Comparison of ENCODE assay signal across 13 cellular contexts in the genomic region with DNA sequence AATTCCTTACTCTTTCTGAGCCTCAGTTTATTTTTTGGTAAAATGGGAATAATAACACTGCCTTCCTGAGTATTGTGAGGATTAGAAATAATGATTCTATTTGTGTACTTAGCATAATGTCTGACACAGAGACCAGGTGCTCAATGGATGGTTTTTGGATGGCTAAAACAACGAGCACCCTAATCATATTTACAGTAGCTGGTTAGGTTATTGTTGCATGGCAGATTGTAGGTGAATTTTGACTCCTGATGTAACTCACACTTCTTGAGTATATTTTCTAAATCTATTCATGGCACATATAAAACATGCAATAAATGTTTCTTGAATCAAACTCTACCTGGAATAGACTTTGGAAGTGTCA. TPM values are rescaled to one million over a fixed set of nuclear protein-coding genes. Genes with fewer than 3 reads are reported as not detected.
A peak's percentile ranks its signal among the peaks of the same experiment; 100 is the strongest.
DNase-seq lines count a peak whose midpoint lies in the region; ATAC-seq, FAIRE-seq and TF ChIP-seq lines count a peak whose summit lies in the region.
"Had no signal": no experiment of that assay in that cellular context is flagged by ENCODE, and none has a peak within 500 bp of the region (broad histone marks: within the 10 kb centered on the region; RNA-seq: fewer than 3 reads in every experiment).

No MANE protein-coding gene starts in this region.

- H3K27ac ChIP-seq in GM12878 (ENCODE audit: control insufficient read depth, insufficient read depth) (peak overlapping the region; percentile 73), Peyer's patch (no peak overlapping the region), hepatocyte (no peak overlapping the region)

- RAD21 ChIA-PET in GM12878 (lab: Charles Lee; ENCODE audit: unreplicated experiment): interaction anchor here (2.8 to 12.4 kb wide), 3 partner anchors 11 to 85 kb away, joined by 11 to 393 read pairs (median 189); partner anchors contain the start of gene DUSP10

- ATAC-seq in activated CD4-positive, CD25-positive, alpha-beta regulatory T cell treated with anti-CD3 and anti-CD28 coated beads, Interleukin-2, amount 50 U/mL, for 24 hours: peak; percentile 29 to 33
- ATAC-seq in GM21576 (IDR thresholded peaks at IDR 0.05; ENCODE audit: unreplicated experiment): peak; percentile 33
- ATAC-seq in HG03175 (IDR thresholded peaks at IDR 0.05; ENCODE audit: unreplicated experiment): peak; percentile 24
- ATAC-seq in GM12878: peak; percentile 58

- H4K20me1 ChIP-seq in GM12878 (ENCODE audit: control insufficient read depth, insufficient read depth) (no peaks in the 10 kb centered on the region), hepatocyte (ENCODE audit: insufficient read depth, poor library complexity, severe bottlenecking) (no peaks in the 10 kb centered on the region)

- no peak for TF ChIP-seq EP300 in GM12878 (IDR thresholded peaks at IDR 0.05; ENCODE audit: borderline replicate concordance in 1 of 2, control insufficient read depth in 1 of 2, low read depth in 2 of 2, low read length in 2 of 2)

- POLR2A ChIA-PET in GM12878 (lab: Charles Lee): interaction anchor here (13.1 kb wide), 1 partner anchor 20 kb away, joined by 203 read pairs; no protein-coding TSS in a partner anchor

- no peak for TF ChIP-seq RAD21 in GM12878 (IDR thresholded peaks at IDR 0.05; ENCODE audit: insufficient read depth, low read depth, low read length)

- H3K4me1 ChIP-seq in GM12878 (ENCODE audit: control insufficient read depth, insufficient read depth, low read length) (peaks cover 49% of the 10 kb centered on the region), Peyer's patch (no peaks in the 10 kb centered on the region), hepatocyte (ENCODE audit: insufficient read depth) (no peaks in the 10 kb centered on the region)

- H3K9me3 ChIP-seq in GM12878 (replicated peaks; ENCODE audit: control insufficient read depth, insufficient read depth, low read length): peaks cover 33% of the 10 kb centered on the region
- H3K9me3 ChIP-seq in Peyer's patch: no peaks in the 10 kb centered on the region
- H3K9me3 ChIP-seq in hepatocyte (ENCODE audit: low read depth): no peaks in the 10 kb centered on the region

- H2AFZ ChIP-seq in GM12878 (ENCODE audit: control insufficient read depth, low read depth, low read length) (no peak overlapping the region), hepatocyte (no peak overlapping the region)

- no peak for FAIRE-seq in GM12878 (lab: Jason Lieb, UNC)

- TF ChIP-seq CTCF in GM12878 (IDR thresholded peaks at IDR 0.05 in 2 of 3, conservative IDR thresholded peaks at IDR 0.05 in 1 of 3; ENCODE audit: control insufficient read depth in 2 of 3, extremely low read depth in 1 of 3, insufficient read depth in 1 of 3, low read depth in 3 of 3, low read length in 3 of 3): no peak
- TF ChIP-seq CTCF in Peyer's patch (IDR thresholded peaks at IDR 0.05): no peak
- TF ChIP-seq CTCF in hepatocyte (IDR thresholded peaks at IDR 0.05; ENCODE audit: poor library complexity): no peak

- H3K9ac ChIP-seq in GM12878 (ENCODE audit: control insufficient read depth, insufficient read depth, low read length): no peak overlapping the region

- DNase-seq in activated CD4-positive, CD25-positive, alpha-beta regulatory T cell treated with anti-CD3 and anti-CD28 coated beads, Interleukin-2, amount 50 U/mL, for 72 hours: no peak
- DNase-seq in GM12878 (ENCODE audit: low read depth, low spot score) (no peak), Peyer's patch (no peak), hepatocyte (ENCODE audit: low spot score) (no peak), NCI-H1092 (lab: John Stamatoyannopoulos, UW) (no peak)
- DNase-seq: 8988T; activated CD4-positive, alpha-beta T cell treated with anti-CD3 and anti-CD28 coated beads, Interleukin-2, amount 50 U/mL, for 1 hour; foreskin fibroblast; NCI-H1694 treated with DMSO at 0.1 percent for 48 hours had no signal

- H3K4me3 ChIP-seq in GM12878 (no peak overlapping the region), Peyer's patch (no peak overlapping the region), hepatocyte (no peak overlapping the region)
- H3K4me3 ChIP-seq: lung had no signal

- in situ Hi-C loops in GM12878 (cut with MboI): loop anchor here (5.0 kb wide), 1 partner anchor 83 kb away; no protein-coding TSS in a partner anchor

- WGBS in GM12878 (ENCODE audit: insufficient coverage, insufficient replicate concordance, low lambda C conversion rate, missing lambda C conversion rate): 0% methylated on average over 1 of the region's 1 CpG
- WGBS in hepatocyte (ENCODE audit: low lambda C conversion rate, missing lambda C conversion rate): 96% methylated on average over 1 of the region's 1 CpG

- H3K36me3 ChIP-seq in GM12878 (ENCODE audit: control insufficient read depth in 2 of 2, insufficient read depth in 2 of 2, low read length in 1 of 2): no peaks in the 10 kb centered on the region
- no peaks in the 10 kb centered on the region for H3K36me3 ChIP-seq in Peyer's patch
- no peaks in the 10 kb centered on the region for H3K36me3 ChIP-seq in hepatocyte (replicated peaks; ENCODE audit: insufficient read depth, low read depth)

- H3K79me2 ChIP-seq in GM12878 (ENCODE audit: control insufficient read depth, insufficient read depth, low read length) (peaks cover 3% of the 10 kb centered on the region; the same call in 1 of the 2 replicates), hepatocyte (no peaks in the 10 kb centered on the region)

- 0 out of 2 replicates have a peak overlapping the region, but pooled peaks have one; percentile 40 for H3K4me2 ChIP-seq in GM12878 (ENCODE audit: control insufficient read depth, insufficient read depth)
- H3K4me2 ChIP-seq in hepatocyte: no peak overlapping the region

- no peaks in the 10 kb centered on the region for H3K27me3 ChIP-seq in GM12878 (replicated peaks in 1 of 2; ENCODE audit: control insufficient read depth in 2 of 2, insufficient read depth in 2 of 2, low read length in 1 of 2)
- no peaks in the 10 kb centered on the region for H3K27me3 ChIP-seq in Peyer's patch
- no peaks in the 10 kb centered on the region for H3K27me3 ChIP-seq in hepatocyte

- no TSS peak for BruUV-seq in GM12878 (replicated peaks; lab: Mats Ljungman, UMichigan)

- no peaks in the 10 kb centered on the region for H3K9me2 ChIP-seq in hepatocyte (replicated peaks; ENCODE audit: insufficient read depth)

- SMC1A ChIA-PET in GM12878 (lab: Charles Lee; ENCODE audit: uncharacterized antibody, unreplicated experiment): interaction anchor here (0.8 to 13.2 kb wide), 3 partner anchors 12 to 210 kb away, joined by 3 to 510 read pairs (median 211); partner anchors contain the start of gene DUSP10

- CTCF ChIA-PET in GM12878 (lab: Yijun Ruan, JAX): interaction anchor here (2.0 to 12.2 kb wide), 3 partner anchors 10 to 24 kb away, joined by 5 to 153 read pairs (median 11); partner anchors contain the start of gene DUSP10

- intact Hi-C loops in GM12878 (cut with micrococcal nuclease; ENCODE audit: unreplicated experiment): loop anchor here (1.0 kb wide), 3 partner anchors 11 to 40 kb away; no protein-coding TSS in a partner anchor

- TF ChIP-seq POLR2A in GM12878 (IDR thresholded peaks at IDR 0.05; ENCODE audit: low read depth, low read length) (no peak), Peyer's patch (IDR thresholded peaks at IDR 0.05) (no peak)

TF ChIP-seq in GM12878, 131 proteins besides CTCF, POLR2A, EP300 and RAD21:
- no peak for TF ChIP-seq HCFC1 (IDR thresholded peaks at IDR 0.05; ENCODE audit: low read length)
- peak; percentile 81; the same call in 1 of the 2 replicates for TF ChIP-seq SMARCA5 (IDR thresholded peaks at IDR 0.05)

RNA-seq across cellular contexts. Expression of gene DUSP10, which starts 11.9 kb away (rescaled TPM):
- 55.2 and 55.7 TPM in 2 replicates for total RNA-seq in GM12878 (2013; cell fraction: nucleolus; rRNA removed)
- total RNA-seq in GM12878 (2014; rRNA removed) (37.7 and 38.4 TPM in 2 replicates), GM12878 (2014; rRNA removed; fragmentation: Illumina TruSeq; extraction: Trizol) (33.3 and 34.9 TPM in 2 replicates), GM12878 (2021) (27.6 and 27.7 TPM in 2 replicates), Peyer's patch (10 to 100 TPM in 1 of 4 donors, 1 to 10 TPM in 3; 1.4 to 11.6 (median 4.4) TPM), hepatocyte (16.5 and 17.6 TPM in 2 replicates)
- 12.1 TPM for polyA plus RNA-seq in GM12878 (2011; ENCODE audit: low read depth)
- polyA plus RNA-seq in GM12878 (2011; rRNA removed) (32.3 and 36.7 TPM in 2 replicates), GM12878 (2014; fragmentation: Illumina TruSeq; extraction: Trizol) (26.9 and 27.4 TPM in 2 replicates), GM12878 (2014; fragmentation: Nextera tagmentation; extraction: Ambion mirVana) (10 to 100 TPM; 20.3 to 32.1 TPM), GM12878 (2014; rRNA removed) (22.9 and 27.3 TPM in 2 replicates), GM12878 (2016; fragmentation: Nextera tagmentation; extraction: Ambion mirVana) (10 to 100 TPM; 27.7 to 28.0 TPM), hepatocyte (13.1 and 14.9 TPM in 2 replicates)
- 54.2 and 57.2 TPM in 2 replicates for polyA plus RNA-seq in GM12878 (2011; cell fraction: cytosol; rRNA removed)
- 39.7 and 50.3 TPM in 2 replicates for polyA plus RNA-seq in GM12878 (2011; cell fraction: nucleus; rRNA removed)
- polyA plus RNA-seq in GM12878 (2012): 17.1 and 20.4 TPM in 2 replicates
- 84.4 and 93.6 TPM in 2 replicates for polyA minus RNA-seq in GM12878 (2011; rRNA and poly(A)+ RNA removed)
- 18.3 and 20.3 TPM in 2 replicates for polyA minus RNA-seq in GM12878 (2011; cell fraction: cytosol; rRNA and poly(A)+ RNA removed)
- 60.7 and 101 TPM in 2 replicates for polyA minus RNA-seq in GM12878 (2011; cell fraction: nucleus; rRNA and poly(A)+ RNA removed)
